1 cellular context compared by ENCODE assay signal in genomic region chr6:26055670-26056582, GRCh38.
TF ChIP-seq lines count a peak whose summit lies in the region.

No MANE protein-coding gene starts in this region.

TF ChIP-seq in HepG2, 621 proteins besides CTCF, POLR2A, EP300 and RAD21 (continued from another document and continues in another):
- TF ChIP-seq CBX2 (IDR thresholded peaks at IDR 0.05; ENCODE audit: low read depth, low read length), result no peak
- TF ChIP-seq CBX2 (CRISPR knock-in tag; IDR thresholded peaks at IDR 0.05; ENCODE audit: low read depth), result no peak
- TF ChIP-seq ZNF12 (CRISPR knock-in tag; IDR thresholded peaks at IDR 0.05), result 0 out of 2 replicates have a peak, but pooled peaks have one; percentile 51
- peak; percentile 79; the same call in 1 of the 2 replicates for TF ChIP-seq ZNF562 (CRISPR knock-in tag; IDR thresholded peaks at IDR 0.05; ENCODE audit: borderline replicate concordance)
- TF ChIP-seq ZNF224 (CRISPR knock-in tag; IDR thresholded peaks at IDR 0.05), result peak; percentile 84
- TF ChIP-seq SNAPC4 (CRISPR knock-in tag; IDR thresholded peaks at IDR 0.05), result no peak; the same call in 1 of the 2 replicates
- TF ChIP-seq HMGA1 (CRISPR knock-in tag; conservative IDR thresholded peaks at IDR 0.05), result no peak
- peak; percentile 95 for TF ChIP-seq HOXA7 (CRISPR knock-in tag; IDR thresholded peaks at IDR 0.05)
- peak; percentile 50; the same call in 1 of the 2 replicates for TF ChIP-seq XBP1 (CRISPR knock-in tag; IDR thresholded peaks at IDR 0.05)
- peak; percentile 73; the same call in 1 of the 2 replicates for TF ChIP-seq ATF6 (CRISPR knock-in tag; conservative IDR thresholded peaks at IDR 0.05)
- TF ChIP-seq ATF7-NPFF (CRISPR knock-in tag; IDR thresholded peaks at IDR 0.05; ENCODE audit: low read depth), result 0 out of 2 replicates have a peak, but pooled peaks have one; percentile 41
- peak; percentile 99 for TF ChIP-seq RBM39 (IDR thresholded peaks at IDR 0.05; ENCODE audit: low read depth, low read length, poor library complexity, severe bottlenecking)
- TF ChIP-seq GMEB2 (CRISPR knock-in tag; IDR thresholded peaks at IDR 0.05; ENCODE audit: low read depth), result 0 out of 2 replicates have a peak, but pooled peaks have one; percentile 9
- TF ChIP-seq ZBTB2 (CRISPR knock-in tag; IDR thresholded peaks at IDR 0.05; ENCODE audit: low read depth), result peak; percentile 85
- no peak for TF ChIP-seq MATR3 (CRISPR knock-in tag; IDR thresholded peaks at IDR 0.05)
- no peak for TF ChIP-seq DPF2 (CRISPR knock-in tag; IDR thresholded peaks at IDR 0.05; ENCODE audit: borderline replicate concordance, low read depth)
- TF ChIP-seq SALL2 (CRISPR knock-in tag; IDR thresholded peaks at IDR 0.05), result peak; percentile 72; the same call in 1 of the 2 replicates
- peak; percentile 80 for TF ChIP-seq SP4 (CRISPR knock-in tag; IDR thresholded peaks at IDR 0.05)
- peak; percentile 53; the same call in 1 of the 2 replicates for TF ChIP-seq TSC22D2 (CRISPR knock-in tag; IDR thresholded peaks at IDR 0.05; ENCODE audit: borderline replicate concordance)
- TF ChIP-seq CHD2 (IDR thresholded peaks at IDR 0.05; ENCODE audit: low read depth, low read length), result peak; percentile 59; the same call in 1 of the 2 replicates
- peak; percentile 99 for TF ChIP-seq MED8 (CRISPR knock-in tag; IDR thresholded peaks at IDR 0.05; ENCODE audit: insufficient replicate concordance)
- no peak; the same call in 1 of the 2 replicates for TF ChIP-seq TEF (CRISPR knock-in tag; IDR thresholded peaks at IDR 0.05)
- TF ChIP-seq ZNF766 (CRISPR knock-in tag; IDR thresholded peaks at IDR 0.05; ENCODE audit: borderline replicate concordance), result peak; percentile 76
- TF ChIP-seq FUBP1 (CRISPR knock-in tag; IDR thresholded peaks at IDR 0.05; ENCODE audit: borderline replicate concordance), result no peak
- peak; percentile 51 for TF ChIP-seq U2AF1 (optimal IDR thresholded peaks at IDR 0.05; ENCODE audit: low read depth, low read length)
- TF ChIP-seq ZNF143 (CRISPR knock-in tag; IDR thresholded peaks at IDR 0.05), result no peak
- TF ChIP-seq SMAD9 (CRISPR knock-in tag; IDR thresholded peaks at IDR 0.05), result peak; percentile 63; the same call in 1 of the 2 replicates
- no peak for TF ChIP-seq NFE2L2 (IDR thresholded peaks at IDR 0.05; ENCODE audit: low read length)
- TF ChIP-seq PATZ1 (CRISPR knock-in tag; IDR thresholded peaks at IDR 0.05), result no peak; the same call in 1 of the 2 replicates
- peak; percentile 81 for TF ChIP-seq E2F1 (CRISPR knock-in tag; IDR thresholded peaks at IDR 0.05)
- peak; percentile 35; the same call in 1 of the 2 replicates for TF ChIP-seq PHF20 (CRISPR knock-in tag; IDR thresholded peaks at IDR 0.05)
- 0 out of 2 replicates have a peak, but pooled peaks have one; percentile 67 for TF ChIP-seq ZFP41 (CRISPR knock-in tag; IDR thresholded peaks at IDR 0.05; ENCODE audit: borderline replicate concordance)
- TF ChIP-seq CEBPZ (IDR thresholded peaks at IDR 0.05; ENCODE audit: low read length), result no peak
- peak; percentile 16; the same call in 1 of the 2 replicates for TF ChIP-seq ZIK1 (CRISPR knock-in tag; IDR thresholded peaks at IDR 0.05; ENCODE audit: borderline replicate concordance, low read depth)
- peak; percentile 92 for TF ChIP-seq SIN3A (IDR thresholded peaks at IDR 0.05; ENCODE audit: borderline replicate concordance, low read depth, low read length)
- TF ChIP-seq KLF16 (CRISPR knock-in tag; IDR thresholded peaks at IDR 0.05), result peak in 1 of 2 experiments; percentile 66; a peak in 1 of 4 replicates
- 0 out of 2 replicates have a peak, but pooled peaks have one; percentile 35 for TF ChIP-seq RNF2 (conservative IDR thresholded peaks at IDR 0.05; ENCODE audit: low read depth)
- TF ChIP-seq KMT2A (CRISPR knock-in tag; IDR thresholded peaks at IDR 0.05), result 0 out of 2 replicates have a peak, but pooled peaks have one; percentile 4
